Comparison of ENCODE assay signal across 24 cellular contexts in the genomic region with DNA sequence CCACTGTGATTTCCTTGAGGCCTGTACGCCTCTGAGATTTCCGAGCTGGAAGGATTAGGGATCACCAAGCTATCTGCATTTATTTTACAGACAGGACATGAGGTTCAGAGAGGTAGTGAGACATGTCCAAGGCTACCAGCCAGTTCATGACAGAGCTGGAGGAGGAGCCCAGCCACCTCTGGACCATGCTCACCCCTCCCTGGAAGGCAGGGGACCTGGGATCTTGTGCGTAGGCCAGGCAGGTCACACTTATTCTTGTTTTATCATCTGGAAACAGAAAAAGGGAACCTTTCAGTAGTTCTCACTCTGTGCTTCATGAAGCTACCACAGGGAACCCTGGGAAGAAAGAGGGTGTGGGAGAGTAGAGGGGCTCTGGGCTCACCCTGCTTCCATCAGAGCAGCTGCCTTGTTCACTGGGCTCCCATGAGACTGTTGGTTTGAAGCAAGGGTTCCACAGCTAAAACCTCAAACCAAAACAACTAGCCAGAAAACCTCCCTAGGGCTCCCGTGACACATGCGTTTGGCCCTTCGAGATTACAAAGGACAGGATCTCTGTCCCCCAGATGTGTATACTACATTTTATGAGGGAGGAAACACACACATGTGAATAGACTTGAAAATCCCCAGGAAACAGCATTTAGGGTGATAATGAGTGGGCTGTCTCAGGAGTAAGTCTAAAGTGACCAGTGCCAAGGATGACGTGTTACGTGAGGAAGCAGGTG.
DNase-seq lines count a peak whose midpoint lies in the region; ATAC-seq and TF ChIP-seq lines count a peak whose summit lies in the region.
"Had no signal": no experiment of that assay in that cellular context is flagged by ENCODE, and none has a peak within 500 bp of the region (broad histone marks: within the 10 kb centered on the region; RNA-seq: fewer than 3 reads in every experiment).

No MANE protein-coding gene starts in this region.

- H2AFZ ChIP-seq in OCI-LY3 (ENCODE audit: low read depth, low read length) = 0 out of 2 replicates have a peak overlapping the region, but pooled peaks have one; percentile 60

- no peaks in the 10 kb centered on the region for H3K36me3 Mint-ChIP-seq in immature natural killer cell
- no peaks in the 10 kb centered on the region for H3K36me3 Mint-ChIP-seq in progenitor cell of endocrine pancreas (ENCODE audit: insufficient read depth)
- H3K36me3 Mint-ChIP-seq: activated CD8-positive, alpha-beta memory T cell treated with anti-CD3 and anti-CD28 coated beads, Interleukin-2, amount 10 ng/mL, durations not matched to agents 7 days and 5 days; activated naive CD4-positive, alpha-beta T cell treated with anti-CD3 and anti-CD28 coated beads, Interleukin-2, amount 50 U/mL, for 72 hours had no signal

- peak overlapping the region; percentile 9; the same call in 1 of the 2 replicates for H3K9ac ChIP-seq in OCI-LY3 (ENCODE audit: low read length)

- no peaks in the 10 kb centered on the region for H3K79me2 ChIP-seq in OCI-LY3 (ENCODE audit: low read length)

- H3K27ac Mint-ChIP-seq in immature natural killer cell (no peak overlapping the region), progenitor cell of endocrine pancreas (no peak overlapping the region)
- H3K27ac Mint-ChIP-seq: activated CD4-positive, alpha-beta T cell treated with anti-CD3 and anti-CD28 coated beads, Interleukin-2, amount 10 ng/mL, durations not matched to agents 7 days and 5 days; activated CD8-positive, alpha-beta memory T cell treated with anti-CD3 and anti-CD28 coated beads, Interleukin-2, amount 10 ng/mL, durations not matched to agents 7 days and 5 days; activated naive CD4-positive, alpha-beta T cell treated with anti-CD3 and anti-CD28 coated beads, Interleukin-2, amount 50 U/mL, for 72 hours had no signal

- no peaks in the 10 kb centered on the region for H3K4me1 Mint-ChIP-seq in immature natural killer cell
- H3K4me1 Mint-ChIP-seq in progenitor cell of endocrine pancreas (ENCODE audit: low read depth) = peaks cover 1% of the 10 kb centered on the region
- H3K4me1 Mint-ChIP-seq: activated CD4-positive, alpha-beta T cell treated with anti-CD3 and anti-CD28 coated beads, Interleukin-2, amount 10 ng/mL, durations not matched to agents 7 days and 5 days; activated CD8-positive, alpha-beta memory T cell treated with anti-CD3 and anti-CD28 coated beads, Interleukin-2, amount 10 ng/mL, durations not matched to agents 7 days and 5 days had no signal

- peaks cover 29% of the 10 kb centered on the region; the same call in 1 of the 2 replicates for H3K27me3 ChIP-seq in OCI-LY3 (ENCODE audit: low read depth, low read length)

- DNase-seq in GM04503 (ENCODE audit: low read depth) = peak; percentile 3
- peak; percentile 53 for DNase-seq in H4 (ENCODE audit: low spot score)
- DNase-seq in fibroblast of villous mesenchyme (ENCODE audit: low read depth) = peak; percentile 8
- DNase-seq in activated T-cell treated with anti-CD3 and anti-CD28 coated beads, Interleukin-2, amount 50 U/mL, for 1 hour = no peak
- DNase-seq in immature natural killer cell = no peak
- DNase-seq in progenitor cell of endocrine pancreas (ENCODE audit: low spot score, unreplicated experiment) = no peak
- DNase-seq: activated CD4-positive, alpha-beta T cell treated with anti-CD3 and anti-CD28 coated beads, Interleukin-2, amount 10 ng/mL, durations not matched to agents 7 days and 5 days; activated CD8-positive, alpha-beta memory T cell treated with anti-CD3 and anti-CD28 coated beads, Interleukin-2, amount 10 ng/mL, durations not matched to agents 7 days and 5 days; cerebellar nuclear complex; effector CD4-positive, alpha-beta T cell; GDM1; kidney glomerular epithelial cell; NCI-H1694 treated with DMSO at 0.1 percent for 48 hours; NCI-H774; SIG-M5; stimulated activated CD4-positive, alpha-beta T cell treated with anti-CD3 and anti-CD28 coated beads, Interleukin-2, amount 100 ng/mL, for 48 hours; stimulated activated naive CD4-positive, alpha-beta T cell treated with Interleukin-2 at 50 U/mL for 16 hours; T-helper 2 cell; tibial artery had no signal

- peak overlapping the region; percentile 61 for H3K4me2 ChIP-seq in OCI-LY3 (ENCODE audit: low read length)

- no peak overlapping the region for H3K27ac ChIP-seq in OCI-LY3 (ENCODE audit: low read length)
- H3K27ac ChIP-seq: neutrophil, tibial artery had no signal

- no peaks in the 10 kb centered on the region for H3K9me3 ChIP-seq in OCI-LY3 (ENCODE audit: insufficient read depth, low read length)
- H3K9me3 ChIP-seq: HAP-1, neutrophil, tibial artery had no signal

- no peaks in the 10 kb centered on the region for H3K9me3 Mint-ChIP-seq in immature natural killer cell
- no peaks in the 10 kb centered on the region for H3K9me3 Mint-ChIP-seq in progenitor cell of endocrine pancreas (ENCODE audit: low read depth)
- H3K9me3 Mint-ChIP-seq: activated CD4-positive, alpha-beta T cell treated with anti-CD3 and anti-CD28 coated beads, Interleukin-2, amount 10 ng/mL, durations not matched to agents 7 days and 5 days; activated naive CD4-positive, alpha-beta T cell treated with anti-CD3 and anti-CD28 coated beads, Interleukin-2, amount 50 U/mL, for 72 hours had no signal

- H3K4me3 Mint-ChIP-seq in immature natural killer cell = no peak overlapping the region
- H3K4me3 Mint-ChIP-seq in progenitor cell of endocrine pancreas (ENCODE audit: low read depth) = no peak overlapping the region
- H3K4me3 Mint-ChIP-seq: activated CD4-positive, alpha-beta T cell treated with anti-CD3 and anti-CD28 coated beads, Interleukin-2, amount 10 ng/mL, durations not matched to agents 7 days and 5 days; activated CD8-positive, alpha-beta memory T cell treated with anti-CD3 and anti-CD28 coated beads, Interleukin-2, amount 10 ng/mL, durations not matched to agents 7 days and 5 days had no signal

- no peaks in the 10 kb centered on the region for H4K20me1 ChIP-seq in OCI-LY3 (ENCODE audit: insufficient read depth, low read length)

- TF ChIP-seq CTCF in OCI-LY3 (IDR thresholded peaks at IDR 0.05; ENCODE audit: low read depth, low read length) (no peak), fibroblast of villous mesenchyme (IDR thresholded peaks at IDR 0.05; ENCODE audit: insufficient read depth, low read depth, low read length) (no peak), progenitor cell of endocrine pancreas (IDR thresholded peaks at IDR 0.05; ENCODE audit: unreplicated experiment) (no peak)

- peak overlapping the region; percentile 19 for H3K4me3 ChIP-seq in OCI-LY3 (ENCODE audit: low read length)
- H3K4me3 ChIP-seq in fibroblast of villous mesenchyme (ENCODE audit: low read depth, low read length) = no peak overlapping the region
- H3K4me3 ChIP-seq: HAP-1, tibial artery had no signal

- ATAC-seq in GM21529 (IDR thresholded peaks at IDR 0.05; ENCODE audit: unreplicated experiment) = no peak
- ATAC-seq: activated CD8-positive, alpha-beta memory T cell treated with anti-CD3 and anti-CD28 coated beads, Interleukin-2, amount 10 ng/mL, durations not matched to agents 7 days and 5 days; activated naive CD4-positive, alpha-beta T cell treated with anti-CD3 and anti-CD28 coated beads, Interleukin-2, amount 50 U/mL, for 72 hours had no signal

- H3K27me3 Mint-ChIP-seq in immature natural killer cell (ENCODE audit: low read depth in 3 of 3) (peaks cover 0 to 3% (median 2%) of the 10 kb centered on the region in 3 donors), progenitor cell of endocrine pancreas (peaks cover 18% of the 10 kb centered on the region)

- H3K4me1 ChIP-seq in OCI-LY3 (ENCODE audit: low read length) = peaks cover 19% of the 10 kb centered on the region
- H3K4me1 ChIP-seq: HAP-1, tibial artery had no signal

- H3K36me3 ChIP-seq in OCI-LY3 (replicated peaks; ENCODE audit: low read depth, low read length) = no peaks in the 10 kb centered on the region
- H3K36me3 ChIP-seq: HAP-1, neutrophil, tibial artery had no signal

Comparison
In these comparisons a context has a peak if more than half of its experiments do, and no peak if none do; other contexts are left out.
1. DNase-seq: peak in GM04503 (single experiment), H4 (single experiment) and fibroblast of villous mesenchyme (single experiment); none in activated T-cell treated with anti-CD3 and anti-CD28 coated beads, Interleukin-2, amount 50 U/mL, for 1 hour (single experiment), immature natural killer cell (0 of 3) and progenitor cell of endocrine pancreas (single experiment).